In the genomic region with DNA sequence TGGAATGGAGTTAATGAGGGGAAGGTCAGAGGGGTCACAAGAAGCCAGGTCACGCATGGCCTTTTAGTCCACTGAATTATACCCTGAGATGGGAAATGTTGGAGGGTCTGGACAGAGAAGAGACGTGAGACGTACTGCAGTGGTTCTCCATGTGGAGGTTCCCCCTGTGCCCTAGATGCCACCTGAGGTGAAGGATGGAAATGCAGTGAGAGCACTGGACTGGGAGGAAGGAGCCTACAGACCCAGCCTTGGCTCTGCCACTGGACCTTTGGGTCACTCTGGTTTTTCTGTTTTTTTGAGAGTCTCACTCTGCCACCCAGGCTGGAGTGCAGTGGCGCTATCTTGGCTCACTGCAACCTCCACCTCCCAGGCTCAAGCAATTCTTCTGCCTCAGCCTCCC, we compare ENCODE assay signal across 22 cellular contexts. TPM values are rescaled to one million over a fixed set of nuclear protein-coding genes. Genes with fewer than 3 reads are reported as not detected.
DNase-seq lines count a peak whose midpoint lies in the region; ATAC-seq and TF ChIP-seq lines count a peak whose summit lies in the region.
"Had no signal": no experiment of that assay in that cellular context is flagged by ENCODE, and none has a peak within 500 bp of the region (broad histone marks: within the 10 kb centered on the region; RNA-seq: fewer than 3 reads in every experiment).

No MANE protein-coding gene starts in this region.

- peaks cover 5% of the 10 kb centered on the region for H3K27me3 Mint-ChIP-seq in CD4-positive, CD25-positive, alpha-beta regulatory T cell
- H3K27me3 Mint-ChIP-seq in CD4-positive, alpha-beta memory T cell, result no peaks in the 10 kb centered on the region
- peaks cover 2% of the 10 kb centered on the region for H3K27me3 Mint-ChIP-seq in activated T-helper 1 cell treated with anti-CD3 and anti-CD28 coated beads, Interleukin-12 subunit alpha, Interleukin-12 subunit beta, Interleukin-2, Interleukin-4 antibody, amounts not matched to agents 30 ng/mL and 10 ng/mL and 1 ng/mL, durations not matched to agents 14 hours and 24 hours and 36 hours (ENCODE audit: insufficient read depth)
- H3K27me3 Mint-ChIP-seq in naive thymus-derived CD4-positive, alpha-beta T cell, result no peaks in the 10 kb centered on the region

- intact Hi-C loops in CD4-positive, alpha-beta memory T cell (cut with micrococcal nuclease), result no loop called here
- intact Hi-C loops in activated T-helper 1 cell treated with anti-CD3 and anti-CD28 coated beads, Interleukin-12 subunit alpha, Interleukin-12 subunit beta, Interleukin-2, Interleukin-4 antibody, amounts not matched to agents 30 ng/mL and 10 ng/mL and 1 ng/mL, durations not matched to agents 14 hours and 24 hours and 36 hours (cut with micrococcal nuclease), result no loop called here
- intact Hi-C loops in naive thymus-derived CD4-positive, alpha-beta T cell (cut with micrococcal nuclease), result no loop called here
- intact Hi-C loops in cardiac septum (cut with DNase I) (no loop called here), vagina (cut with DNase I) (no loop called here)

- CTCF ChIA-PET in CD4-positive, alpha-beta memory T cell (lab: Charles Lee; ENCODE audit: partially characterized antibody), result interaction anchor here (3.4 kb wide), 1 partner anchor 40 kb away, joined by 8 read pairs; no protein-coding TSS in a partner anchor
- CTCF ChIA-PET in naive thymus-derived CD4-positive, alpha-beta T cell (lab: Charles Lee), result interaction anchor here (0.6 kb wide), 1 partner anchor 79 kb away, joined by 7 read pairs; no protein-coding TSS in a partner anchor

- TF ChIP-seq POLR2A in vagina (IDR thresholded peaks at IDR 0.05), result no peak

- H3K27ac ChIP-seq in CD4-positive, CD25-positive, alpha-beta regulatory T cell (ENCODE audit: insufficient read depth, low read length, poor library complexity, severe bottlenecking), result no peak overlapping the region
- H3K27ac ChIP-seq in CD4-positive, alpha-beta memory T cell (ENCODE audit: low read depth, low read length), result no peak overlapping the region
- H3K27ac ChIP-seq in naive thymus-derived CD4-positive, alpha-beta T cell (ENCODE audit: low read depth, low read length), result no peak overlapping the region
- H3K27ac ChIP-seq in effector memory CD4-positive, alpha-beta T cell (ENCODE audit: insufficient read depth, low read length, poor library complexity, severe bottlenecking), result no peak overlapping the region
- H3K27ac ChIP-seq in vagina, result no peak overlapping the region
- H3K27ac ChIP-seq: cardiac muscle cell, thyroid gland had no signal

- peaks cover 13% of the 10 kb centered on the region for H3K36me3 ChIP-seq in CD4-positive, CD25-positive, alpha-beta regulatory T cell (ENCODE audit: control insufficient read depth, insufficient read depth, low read length)
- H3K36me3 ChIP-seq in CD4-positive, alpha-beta memory T cell (ENCODE audit: insufficient read depth, low read length), result peaks cover 14% of the 10 kb centered on the region
- peaks cover 0 to 17% (median 3%) of the 10 kb centered on the region in 3 experiments for H3K36me3 ChIP-seq in naive thymus-derived CD4-positive, alpha-beta T cell (ENCODE audit: control insufficient read depth in 2 of 3, insufficient read depth in 3 of 3, low read length in 3 of 3)
- peaks cover 15% of the 10 kb centered on the region for H3K36me3 ChIP-seq in effector memory CD4-positive, alpha-beta T cell (ENCODE audit: control insufficient read depth, insufficient read depth, low read length)
- H3K36me3 ChIP-seq in vagina, result peaks cover 0 to under 1% of the 10 kb centered on the region in 2 donors
- H3K36me3 ChIP-seq: cardiac muscle cell, thyroid gland had no signal

- no peak for ATAC-seq in CD4-positive, CD25-positive, alpha-beta regulatory T cell (ENCODE audit: low read depth in 2 of 2)
- no peak for ATAC-seq in naive thymus-derived CD4-positive, alpha-beta T cell
- ATAC-seq: left cardiac atrium, natural killer cell had no signal

- POLR2A ChIA-PET in CD4-positive, alpha-beta memory T cell (lab: Charles Lee; ENCODE audit: partially characterized antibody), result interaction anchor here (3.8 to 4.3 kb wide), 2 partner anchors 8 to 13 kb away, joined by 49 to 57 read pairs; a partner anchor contains a TSS
- POLR2A ChIA-PET in naive thymus-derived CD4-positive, alpha-beta T cell (lab: Charles Lee), result interaction anchor here (2.2 to 5.9 kb wide), 2 partner anchors 7 to 12 kb away, joined by 17 to 38 read pairs; a partner anchor contains a TSS

- no peaks in the 10 kb centered on the region for H3K9me3 ChIP-seq in CD4-positive, CD25-positive, alpha-beta regulatory T cell (ENCODE audit: control insufficient read depth in 2 of 2, low read length in 2 of 2)
- H3K9me3 ChIP-seq in CD4-positive, alpha-beta memory T cell (ENCODE audit: control insufficient read depth in 1 of 2, low read length in 2 of 2), result no peaks in the 10 kb centered on the region
- no peaks in the 10 kb centered on the region for H3K9me3 ChIP-seq in naive thymus-derived CD4-positive, alpha-beta T cell (ENCODE audit: control insufficient read depth in 2 of 3, low read length in 3 of 3)
- no peaks in the 10 kb centered on the region for H3K9me3 ChIP-seq in effector memory CD4-positive, alpha-beta T cell (ENCODE audit: control insufficient read depth, low read length)
- no peaks in the 10 kb centered on the region for H3K9me3 ChIP-seq in vagina
- H3K9me3 ChIP-seq: esophagus muscularis mucosa, thyroid gland had no signal

- H3K4me1 ChIP-seq in CD4-positive, CD25-positive, alpha-beta regulatory T cell (ENCODE audit: control insufficient read depth, insufficient read depth, low read length, poor library complexity, severe bottlenecking), result peaks cover 30% of the 10 kb centered on the region
- peaks cover 29% of the 10 kb centered on the region for H3K4me1 ChIP-seq in CD4-positive, alpha-beta memory T cell (ENCODE audit: insufficient read depth, low read length)
- H3K4me1 ChIP-seq in naive thymus-derived CD4-positive, alpha-beta T cell (ENCODE audit: control insufficient read depth in 2 of 2, insufficient read depth in 2 of 2, low read length in 2 of 2), result peaks cover 7 to 16% of the 10 kb centered on the region in 2 donors
- H3K4me1 ChIP-seq in effector memory CD4-positive, alpha-beta T cell (ENCODE audit: control insufficient read depth, insufficient read depth, low read length, poor library complexity, severe bottlenecking), result peaks cover 30% of the 10 kb centered on the region
- peaks cover 23% of the 10 kb centered on the region for H3K4me1 ChIP-seq in vagina

- no peaks in the 10 kb centered on the region for H3K9me3 Mint-ChIP-seq in CD4-positive, CD25-positive, alpha-beta regulatory T cell
- peaks cover 0 to 3% (median 0%) of the 10 kb centered on the region in 8 donors for H3K9me3 Mint-ChIP-seq in CD4-positive, alpha-beta memory T cell
- H3K9me3 Mint-ChIP-seq in activated T-helper 1 cell treated with anti-CD3 and anti-CD28 coated beads, Interleukin-12 subunit alpha, Interleukin-12 subunit beta, Interleukin-2, Interleukin-4 antibody, amounts not matched to agents 30 ng/mL and 10 ng/mL and 1 ng/mL, durations not matched to agents 14 hours and 24 hours and 36 hours, result no peaks in the 10 kb centered on the region
- H3K9me3 Mint-ChIP-seq in naive thymus-derived CD4-positive, alpha-beta T cell, result no peaks in the 10 kb centered on the region
- H3K9me3 Mint-ChIP-seq: natural killer cell had no signal

- no peak overlapping the region for H3K4me3 ChIP-seq in CD4-positive, CD25-positive, alpha-beta regulatory T cell (ENCODE audit: low read depth, low read length)
- no peak overlapping the region for H3K4me3 ChIP-seq in CD4-positive, alpha-beta memory T cell (ENCODE audit: low read length in 2 of 2)
- no peak overlapping the region for H3K4me3 ChIP-seq in naive thymus-derived CD4-positive, alpha-beta T cell (ENCODE audit: low read length)
- no peak overlapping the region for H3K4me3 ChIP-seq in effector memory CD4-positive, alpha-beta T cell (ENCODE audit: insufficient read depth, low read depth, low read length, poor library complexity, severe bottlenecking)
- no peak overlapping the region for H3K4me3 ChIP-seq in vagina
- H3K4me3 ChIP-seq: cardiac muscle cell, thyroid gland had no signal

- no peak for DNase-seq in CD4-positive, CD25-positive, alpha-beta regulatory T cell
- DNase-seq in CD4-positive, alpha-beta memory T cell, result no peak
- DNase-seq in activated T-helper 1 cell treated with anti-CD3 and anti-CD28 coated beads, Interleukin-12 subunit alpha, Interleukin-12 subunit beta, Interleukin-2, Interleukin-4 antibody, amounts not matched to agents 30 ng/mL and 10 ng/mL and 1 ng/mL, durations not matched to agents 14 hours and 24 hours and 36 hours (ENCODE audit: low spot score), result no peak
- no peak for DNase-seq in naive thymus-derived CD4-positive, alpha-beta T cell
- DNase-seq in effector memory CD4-positive, alpha-beta T cell, result no peak
- DNase-seq in cardiac septum (ENCODE audit: low spot score) (no peak), vagina (ENCODE audit: extremely low spot score in 2 of 2) (no peak)
- DNase-seq: activated CD8-positive, alpha-beta memory T cell treated with anti-CD3 and anti-CD28 coated beads for 24 hours; amygdala; left cardiac atrium; natural killer cell; NCI-H1048; NCI-H187 treated with DMSO at 0.1 percent for 48 hours; NCI-H345; SIG-M5; stimulated activated CD4-positive, alpha-beta T cell treated with anti-CD3 and anti-CD28 coated beads, Interleukin-1b, Interleukin-23, amount 100 ng/mL, for 48 hours; stimulated activated naive CD4-positive, alpha-beta T cell; thyroid gland had no signal

- peaks cover 3 to 30% (median 18%) of the 10 kb centered on the region in 4 donors for H3K4me1 Mint-ChIP-seq in CD4-positive, CD25-positive, alpha-beta regulatory T cell
- H3K4me1 Mint-ChIP-seq in CD4-positive, alpha-beta memory T cell, result peaks cover 15 to 33% (median 23%) of the 10 kb centered on the region in 4 donors
- H3K4me1 Mint-ChIP-seq in activated T-helper 1 cell treated with anti-CD3 and anti-CD28 coated beads, Interleukin-12 subunit alpha, Interleukin-12 subunit beta, Interleukin-2, Interleukin-4 antibody, amounts not matched to agents 30 ng/mL and 10 ng/mL and 1 ng/mL, durations not matched to agents 14 hours and 24 hours and 36 hours (ENCODE audit: low read depth), result peaks cover 21% of the 10 kb centered on the region
- peaks cover 20 to 33% (median 24%) of the 10 kb centered on the region in 7 donors for H3K4me1 Mint-ChIP-seq in naive thymus-derived CD4-positive, alpha-beta T cell

- H3K27ac Mint-ChIP-seq in CD4-positive, CD25-positive, alpha-beta regulatory T cell, result no peak overlapping the region
- peak overlapping the region in 4 of 7 donors; percentile 24 to 73 (median 48) for H3K27ac Mint-ChIP-seq in CD4-positive, alpha-beta memory T cell
- H3K27ac Mint-ChIP-seq in activated T-helper 1 cell treated with anti-CD3 and anti-CD28 coated beads, Interleukin-12 subunit alpha, Interleukin-12 subunit beta, Interleukin-2, Interleukin-4 antibody, amounts not matched to agents 30 ng/mL and 10 ng/mL and 1 ng/mL, durations not matched to agents 14 hours and 24 hours and 36 hours, result no peak overlapping the region
- peak overlapping the region in 1 of 9 donors; percentile 9 for H3K27ac Mint-ChIP-seq in naive thymus-derived CD4-positive, alpha-beta T cell
- H3K27ac Mint-ChIP-seq: natural killer cell had no signal

- H3K27me3 ChIP-seq in CD4-positive, CD25-positive, alpha-beta regulatory T cell (ENCODE audit: control insufficient read depth, insufficient read depth, low read length), result no peaks in the 10 kb centered on the region
- H3K27me3 ChIP-seq in CD4-positive, alpha-beta memory T cell (ENCODE audit: insufficient read depth, low read length), result no peaks in the 10 kb centered on the region
- no peaks in the 10 kb centered on the region for H3K27me3 ChIP-seq in naive thymus-derived CD4-positive, alpha-beta T cell (ENCODE audit: control insufficient read depth in 2 of 2, insufficient read depth in 2 of 2, low read length in 2 of 2)
- no peaks in the 10 kb centered on the region for H3K27me3 ChIP-seq in effector memory CD4-positive, alpha-beta T cell (replicated peaks; ENCODE audit: control insufficient read depth, insufficient read depth, low read length, poor library complexity, severe bottlenecking)
- H3K27me3 ChIP-seq in vagina, result no peaks in the 10 kb centered on the region
- H3K27me3 ChIP-seq: cardiac muscle cell, esophagus muscularis mucosa, thyroid gland had no signal

- peaks cover 5% of the 10 kb centered on the region for H3K36me3 Mint-ChIP-seq in CD4-positive, CD25-positive, alpha-beta regulatory T cell
- peaks cover 14 to 20% of the 10 kb centered on the region in 2 donors for H3K36me3 Mint-ChIP-seq in CD4-positive, alpha-beta memory T cell
- H3K36me3 Mint-ChIP-seq in activated T-helper 1 cell treated with anti-CD3 and anti-CD28 coated beads, Interleukin-12 subunit alpha, Interleukin-12 subunit beta, Interleukin-2, Interleukin-4 antibody, amounts not matched to agents 30 ng/mL and 10 ng/mL and 1 ng/mL, durations not matched to agents 14 hours and 24 hours and 36 hours (ENCODE audit: low read depth), result peaks cover 13% of the 10 kb centered on the region
- H3K36me3 Mint-ChIP-seq in naive thymus-derived CD4-positive, alpha-beta T cell, result peaks cover 0 to 14% (median 6%) of the 10 kb centered on the region in 5 donors
- H3K36me3 Mint-ChIP-seq: natural killer cell had no signal

- peak overlapping the region; percentile 41 to 89 (median 66) for H3K4me3 Mint-ChIP-seq in CD4-positive, CD25-positive, alpha-beta regulatory T cell
- peak overlapping the region in 6 of 8 donors; percentile 1 to 74 (median 44) for H3K4me3 Mint-ChIP-seq in CD4-positive, alpha-beta memory T cell
- peak overlapping the region; percentile 19 for H3K4me3 Mint-ChIP-seq in activated T-helper 1 cell treated with anti-CD3 and anti-CD28 coated beads, Interleukin-12 subunit alpha, Interleukin-12 subunit beta, Interleukin-2, Interleukin-4 antibody, amounts not matched to agents 30 ng/mL and 10 ng/mL and 1 ng/mL, durations not matched to agents 14 hours and 24 hours and 36 hours
- H3K4me3 Mint-ChIP-seq in naive thymus-derived CD4-positive, alpha-beta T cell, result peak overlapping the region in 6 of 10 donors; percentile 1 to 64 (median 22)
- H3K4me3 Mint-ChIP-seq: natural killer cell had no signal

- TF ChIP-seq CTCF in vagina (IDR thresholded peaks at IDR 0.05), result no peak

RNA-seq across cellular contexts. Expression of a gene that starts 1.8 kb away (rescaled TPM):
- total RNA-seq in CD4-positive, CD25-positive, alpha-beta regulatory T cell, result 113 TPM
- polyA plus RNA-seq in CD4-positive, CD25-positive, alpha-beta regulatory T cell, result 100 to 1,000 TPM; 148 to 174 (median 153) TPM
- 10 to 100 TPM; 90.3 to 91.9 TPM for total RNA-seq in CD4-positive, alpha-beta memory T cell
- polyA plus RNA-seq in CD4-positive, alpha-beta memory T cell, result 100 to 1,000 TPM; 174 to 242 TPM
- total RNA-seq in activated T-helper 1 cell treated with anti-CD3 and anti-CD28 coated beads, Interleukin-12 subunit alpha, Interleukin-12 subunit beta, Interleukin-2, Interleukin-4 antibody, amounts not matched to agents 30 ng/mL and 10 ng/mL and 1 ng/mL, durations not matched to agents 14 hours and 24 hours and 36 hours, result 77.1 and 78.2 TPM in 2 replicates
- 100 to 1,000 TPM in 1 of 5 experiments, 10 to 100 TPM in 4; 74.8 to 142 (median 85.0) TPM for total RNA-seq in naive thymus-derived CD4-positive, alpha-beta T cell
- polyA plus RNA-seq in naive thymus-derived CD4-positive, alpha-beta T cell, result 100 to 1,000 TPM; 162 to 212 TPM
- total RNA-seq in cardiac septum, result 16.8 TPM
- 37.1 TPM for total RNA-seq in vagina

RNA-seq across cellular contexts. Expression of a gene that starts 7.8 kb away (rescaled TPM):
- 23.0 TPM for total RNA-seq in CD4-positive, CD25-positive, alpha-beta regulatory T cell
- polyA plus RNA-seq in CD4-positive, CD25-positive, alpha-beta regulatory T cell, result 10 to 100 TPM; 64.9 to 80.9 (median 66.7) TPM
- 10 to 100 TPM; 35.4 to 38.3 TPM for total RNA-seq in CD4-positive, alpha-beta memory T cell
- polyA plus RNA-seq in CD4-positive, alpha-beta memory T cell, result 10 to 100 TPM; 49.9 to 51.1 TPM
- 53.5 and 54.7 TPM in 2 replicates for total RNA-seq in activated T-helper 1 cell treated with anti-CD3 and anti-CD28 coated beads, Interleukin-12 subunit alpha, Interleukin-12 subunit beta, Interleukin-2, Interleukin-4 antibody, amounts not matched to agents 30 ng/mL and 10 ng/mL and 1 ng/mL, durations not matched to agents 14 hours and 24 hours and 36 hours
- 10 to 100 TPM; 31.5 to 58.5 (median 48.2) TPM for total RNA-seq in naive thymus-derived CD4-positive, alpha-beta T cell
- 10 to 100 TPM; 45.2 to 64.9 TPM for polyA plus RNA-seq in naive thymus-derived CD4-positive, alpha-beta T cell
- total RNA-seq in cardiac septum (67.7 TPM), vagina (118 TPM)

RNA-seq across cellular contexts. Expression of a gene that starts 11.5 kb away (rescaled TPM):
- 3.6 TPM for total RNA-seq in CD4-positive, CD25-positive, alpha-beta regulatory T cell
- polyA plus RNA-seq in CD4-positive, CD25-positive, alpha-beta regulatory T cell, result not detected
- 1 to 10 TPM; 8.8 to 9.8 TPM for total RNA-seq in CD4-positive, alpha-beta memory T cell
- under 1 TPM in 1 of 2 donors, not detected in 1; 0.08 TPM for polyA plus RNA-seq in CD4-positive, alpha-beta memory T cell
- total RNA-seq in activated T-helper 1 cell treated with anti-CD3 and anti-CD28 coated beads, Interleukin-12 subunit alpha, Interleukin-12 subunit beta, Interleukin-2, Interleukin-4 antibody, amounts not matched to agents 30 ng/mL and 10 ng/mL and 1 ng/mL, durations not matched to agents 14 hours and 24 hours and 36 hours, result 2.3 and 2.7 TPM in 2 replicates
- total RNA-seq in naive thymus-derived CD4-positive, alpha-beta T cell, result 10 to 100 TPM in 3 of 5 experiments, 1 to 10 TPM in 2; 1.6 to 17.8 (median 11.9) TPM
- under 1 TPM; 0.20 to 0.28 TPM for polyA plus RNA-seq in naive thymus-derived CD4-positive, alpha-beta T cell
- total RNA-seq in cardiac septum (11.0 TPM), vagina (25.5 TPM)

RNA-seq across cellular contexts. Expression of a gene that starts 15.3 kb away (rescaled TPM):
- total RNA-seq in CD4-positive, CD25-positive, alpha-beta regulatory T cell, result 4.8 TPM
- polyA plus RNA-seq in CD4-positive, CD25-positive, alpha-beta regulatory T cell, result 1 to 10 TPM in 3 of 4 donors, under 1 TPM in 1; 0.42 to 3.8 (median 1.4) TPM
- total RNA-seq in CD4-positive, alpha-beta memory T cell, result 10 to 100 TPM; 13.8 to 15.9 TPM
- 1 to 10 TPM; 1.7 to 2.1 TPM for polyA plus RNA-seq in CD4-positive, alpha-beta memory T cell
- 3.8 and 4.9 TPM in 2 replicates for total RNA-seq in activated T-helper 1 cell treated with anti-CD3 and anti-CD28 coated beads, Interleukin-12 subunit alpha, Interleukin-12 subunit beta, Interleukin-2, Interleukin-4 antibody, amounts not matched to agents 30 ng/mL and 10 ng/mL and 1 ng/mL, durations not matched to agents 14 hours and 24 hours and 36 hours
- total RNA-seq in naive thymus-derived CD4-positive, alpha-beta T cell, result 10 to 100 TPM in 4 of 5 experiments, 1 to 10 TPM in 1; 1.5 to 23.4 (median 13.9) TPM
- 1 to 10 TPM; 5.8 to 7.4 TPM for polyA plus RNA-seq in naive thymus-derived CD4-positive, alpha-beta T cell
- 2.0 TPM for total RNA-seq in cardiac septum
- total RNA-seq in vagina, result 10.1 TPM

RNA-seq across cellular contexts. Expression of a gene that starts 24.0 kb away (rescaled TPM):
- total RNA-seq in CD4-positive, CD25-positive, alpha-beta regulatory T cell, result not detected
- not detected for polyA plus RNA-seq in CD4-positive, CD25-positive, alpha-beta regulatory T cell
- total RNA-seq in CD4-positive, alpha-beta memory T cell, result not detected
- not detected for polyA plus RNA-seq in CD4-positive, alpha-beta memory T cell
- not detected in 2 replicates for total RNA-seq in activated T-helper 1 cell treated with anti-CD3 and anti-CD28 coated beads, Interleukin-12 subunit alpha, Interleukin-12 subunit beta, Interleukin-2, Interleukin-4 antibody, amounts not matched to agents 30 ng/mL and 10 ng/mL and 1 ng/mL, durations not matched to agents 14 hours and 24 hours and 36 hours
- not detected for total RNA-seq in naive thymus-derived CD4-positive, alpha-beta T cell
- polyA plus RNA-seq in naive thymus-derived CD4-positive, alpha-beta T cell, result not detected
- total RNA-seq in cardiac septum (not detected), vagina (not detected)
- total RNA-seq: cardiac muscle cell, esophagus muscularis mucosa, HT-29, left cardiac atrium, natural killer cell, posterior vena cava, thyroid gland had no signal
- polyA plus RNA-seq: cardiac muscle cell had no signal

Comparison
In these comparisons a context has a peak if more than half of its experiments do, and no peak if none do; other contexts are left out.
1. H3K27ac Mint-ChIP-seq: peak in CD4-positive, alpha-beta memory T cell (4 of 7); none in CD4-positive, CD25-positive, alpha-beta regulatory T cell (0 of 3) and activated T-helper 1 cell treated with anti-CD3 and anti-CD28 coated beads, Interleukin-12 subunit alpha, Interleukin-12 subunit beta, Interleukin-2, Interleukin-4 antibody, amounts not matched to agents 30 ng/mL and 10 ng/mL and 1 ng/mL, durations not matched to agents 14 hours and 24 hours and 36 hours (single experiment).
2. Peak in every context shown above with its lines, with median percentiles within 50 percentile points of each other: H3K4me3 Mint-ChIP-seq.